In genomic region chr6:4967301-4968030, GRCh38 we compare ENCODE assay signal across 23 cellular contexts. TPM values are rescaled to one million over a fixed set of nuclear protein-coding genes. Genes with fewer than 3 reads are reported as not detected.
DNase-seq lines count a peak whose midpoint lies in the region; ATAC-seq and TF ChIP-seq lines count a peak whose summit lies in the region.
"Had no signal": no experiment of that assay in that cellular context is flagged by ENCODE, and none has a peak within 500 bp of the region (broad histone marks: within the 10 kb centered on the region; RNA-seq: fewer than 3 reads in every experiment).

No MANE protein-coding gene starts in this region.

- peaks cover 33% of the 10 kb centered on the region for H3K27me3 Mint-ChIP-seq in neural progenitor cell (ENCODE audit: insufficient read depth, low read depth)

- H3F3A ChIP-seq in neural progenitor cell (ENCODE audit: low read depth), result no peaks in the 10 kb centered on the region

- no peak for ATAC-seq in right cardiac atrium
- no peak for ATAC-seq in GM18858 (IDR thresholded peaks at IDR 0.05; ENCODE audit: unreplicated experiment)
- ATAC-seq: GM12878, HCT116 had no signal

- TF ChIP-seq EP300 in esophagus muscularis mucosa (IDR thresholded peaks at IDR 0.05), result no peak

- H3K4me2 ChIP-seq in neural progenitor cell, result no peak overlapping the region

- H3K36me3 ChIP-seq in esophagus muscularis mucosa (no peaks in the 10 kb centered on the region), neural progenitor cell (no peaks in the 10 kb centered on the region), BE2C (no peaks in the 10 kb centered on the region)

- H3K27me3 ChIP-seq in right cardiac atrium (ENCODE audit: control insufficient read depth, insufficient read depth) (no peaks in the 10 kb centered on the region), esophagus muscularis mucosa (no peaks in the 10 kb centered on the region), neural progenitor cell (no peaks in the 10 kb centered on the region), BE2C (no peaks in the 10 kb centered on the region)

- H3K4me1 ChIP-seq in right cardiac atrium (ENCODE audit: control insufficient read depth, insufficient read depth, low read length) (no peaks in the 10 kb centered on the region), esophagus muscularis mucosa (peaks cover 0 to 11% (median 3%) of the 10 kb centered on the region in 4 donors), neural progenitor cell (peaks cover 6% of the 10 kb centered on the region), BE2C (no peaks in the 10 kb centered on the region)

- no peak overlapping the region for H3K27ac Mint-ChIP-seq in neural progenitor cell
- H3K27ac Mint-ChIP-seq: CD4-positive, CD25-positive, alpha-beta regulatory T cell had no signal

- H3K36me3 Mint-ChIP-seq in neural progenitor cell, result no peaks in the 10 kb centered on the region
- H3K36me3 Mint-ChIP-seq: CD4-positive, CD25-positive, alpha-beta regulatory T cell had no signal

- H3K4me1 Mint-ChIP-seq in neural progenitor cell, result peaks cover 35% of the 10 kb centered on the region
- H3K4me1 Mint-ChIP-seq: CD4-positive, CD25-positive, alpha-beta regulatory T cell had no signal

- H3K9me3 Mint-ChIP-seq in neural progenitor cell, result peaks cover 20% of the 10 kb centered on the region

- no peak overlapping the region for H3K4me3 Mint-ChIP-seq in neural progenitor cell
- H3K4me3 Mint-ChIP-seq: CD4-positive, CD25-positive, alpha-beta regulatory T cell had no signal

- H3K9me3 ChIP-seq in right cardiac atrium (ENCODE audit: control insufficient read depth, low read length), result no peaks in the 10 kb centered on the region
- no peaks in the 10 kb centered on the region for H3K9me3 ChIP-seq in esophagus muscularis mucosa
- H3K9me3 ChIP-seq in neural progenitor cell (ENCODE audit: low read depth), result no peaks in the 10 kb centered on the region
- no peaks in the 10 kb centered on the region for H3K9me3 ChIP-seq in BE2C

- TF ChIP-seq CTCF in esophagus muscularis mucosa (IDR thresholded peaks at IDR 0.05) (no peak), neural progenitor cell (IDR thresholded peaks at IDR 0.05) (no peak), BE2C (IDR thresholded peaks at IDR 0.05; ENCODE audit: low read depth, low read length) (no peak)

- H3K27ac ChIP-seq in right cardiac atrium (ENCODE audit: low read length), result no peak overlapping the region
- no peak overlapping the region for H3K27ac ChIP-seq in esophagus muscularis mucosa (replicated peaks in 1 of 4)
- H3K27ac ChIP-seq in neural progenitor cell, result no peak overlapping the region
- H3K27ac ChIP-seq: RWPE1, SK-N-MC had no signal

- intact Hi-C loops in cardiac septum (cut with DNase I) (no loop called here), right cardiac atrium (cut with DNase I) (no loop called here), esophagus muscularis mucosa (cut with DNase I) (no loop called here)

- H2AFZ ChIP-seq in neural progenitor cell (replicated peaks), result no peak overlapping the region

- no peak overlapping the region for H3K9ac ChIP-seq in neural progenitor cell

- no peaks in the 10 kb centered on the region for H4K20me1 ChIP-seq in neural progenitor cell (ENCODE audit: low read depth)

- 87% methylated on average over 5 of the region's 5 CpGs for WGBS in right cardiac atrium
- WGBS in esophagus muscularis mucosa, result 90% methylated on average over 5 of the region's 5 CpGs

- DNase-seq in cardiac septum (ENCODE audit: low spot score) (peak; percentile 71), right cardiac atrium (no peak), esophagus muscularis mucosa (ENCODE audit: extremely low spot score) (peak; percentile 29), neural progenitor cell (ENCODE audit: low spot score) (peak; percentile 23), HCEC 1CT (no peak), BE2C (no peak)
- DNase-seq in stimulated activated naive CD4-positive, alpha-beta T cell (lab: John Stamatoyannopoulos, UW), result no peak
- DNase-seq: CD4-positive, CD25-positive, alpha-beta regulatory T cell; COR-L47; DMS79; Karpas-422; NCI-H1048; NCI-H146; NCI-H2029; NCI-H226; NCI-H510A treated with DMSO at 0.1 percent for 48 hours; NCI-H748 treated with DMSO at 0.1 percent for 48 hours; SHP77 treated with DMSO at 0.1 percent for 48 hours had no signal

- TF ChIP-seq POLR2A in esophagus muscularis mucosa (IDR thresholded peaks at IDR 0.05; ENCODE audit: low read depth), result no peak

- H3K4me3 ChIP-seq in right cardiac atrium (ENCODE audit: low read length) (no peak overlapping the region), esophagus muscularis mucosa (no peak overlapping the region), neural progenitor cell (no peak overlapping the region), BE2C (ENCODE audit: low read depth, low read length) (no peak overlapping the region)
- H3K4me3 ChIP-seq: GM12878, SK-N-MC had no signal

- no peaks in the 10 kb centered on the region for H3K79me2 ChIP-seq in neural progenitor cell (ENCODE audit: low read depth)

RNA-seq across cellular contexts. Expression of gene RPP40, which starts 36.4 kb away (rescaled TPM):
- total RNA-seq in cardiac septum, result 3.6 TPM
- total RNA-seq in right cardiac atrium, result 1 to 10 TPM; 2.5 to 4.4 (median 2.8) TPM
- 6.0 TPM for polyA plus RNA-seq in right cardiac atrium
- total RNA-seq in esophagus muscularis mucosa, result 1 to 10 TPM; 2.5 to 7.9 (median 3.8) TPM
- 19.3 and 23.2 TPM in 2 replicates for total RNA-seq in neural progenitor cell (ENCODE audit: low replicate concordance)
- 15.5 TPM for polyA plus RNA-seq in BE2C (2012; ENCODE audit: insufficient read depth, insufficient read length, low read depth)

Comparison
In these comparisons a context has a peak if more than half of its experiments do, and no peak if none do; other contexts are left out.
1. DNase-seq: peak in cardiac septum (single experiment), esophagus muscularis mucosa (single experiment) and neural progenitor cell (single experiment); none in right cardiac atrium (0 of 3), HCEC 1CT (single experiment), stimulated activated naive CD4-positive, alpha-beta T cell (0 of 6) and BE2C (single experiment).